8 cellular contexts compared by ENCODE assay signal in genomic region chr2:127386764-127387654, GRCh38. TPM values are rescaled to one million over a fixed set of nuclear protein-coding genes. Genes with fewer than 3 reads are reported as not detected.
DNase-seq lines count a peak whose midpoint lies in the region; ATAC-seq and TF ChIP-seq lines count a peak whose summit lies in the region.

No MANE protein-coding gene starts in this region.

- no peaks in the 10 kb centered on the region for H3K36me3 Mint-ChIP-seq in progenitor cell of endocrine pancreas (ENCODE audit: insufficient read depth)

- H3K36me3 ChIP-seq in left ventricle myocardium inferior = no peaks in the 10 kb centered on the region
- no peaks in the 10 kb centered on the region for H3K36me3 ChIP-seq in upper lobe of right lung

- H3K4me3 ChIP-seq in left ventricle myocardium inferior = peak overlapping the region; percentile 98
- peak overlapping the region; percentile 82 for H3K4me3 ChIP-seq in upper lobe of right lung

- H3K4me3 Mint-ChIP-seq in progenitor cell of endocrine pancreas (ENCODE audit: low read depth) = peak overlapping the region; percentile 75

- CTCF ChIA-PET in GM10248 (lab: Yijun Ruan, JAX) = interaction anchor here (1.2 to 1.3 kb wide), 2 partner anchors 21 to 31 kb away, joined by 3 read pairs; no protein-coding TSS in a partner anchor

- H3K4me1 Mint-ChIP-seq in progenitor cell of endocrine pancreas (ENCODE audit: low read depth) = peaks cover 27% of the 10 kb centered on the region

- POLR2A ChIA-PET in GM10248 (lab: Yijun Ruan, JAX) = interaction anchor here (0.5 to 0.6 kb wide), 2 partner anchors 8 to 27 kb away, joined by 3 read pairs; no protein-coding TSS in a partner anchor

- 1 to 2% (median 1%) methylated on average over 26 to 54 of the region's 58 CpGs for WGBS in adipose tissue, 3 donors

- H3K4me1 ChIP-seq in left ventricle myocardium inferior (peaks cover 62% of the 10 kb centered on the region), upper lobe of right lung (peaks cover 14% of the 10 kb centered on the region)

- H3K27ac ChIP-seq in adipose tissue (ENCODE audit: low read depth, low read length) (peak overlapping the region; percentile 100), left ventricle myocardium inferior (replicated peaks) (peak overlapping the region; percentile 100), upper lobe of right lung (peak overlapping the region; percentile 100)

- H3K9me3 Mint-ChIP-seq in progenitor cell of endocrine pancreas (ENCODE audit: low read depth) = no peaks in the 10 kb centered on the region

- H3K27ac Mint-ChIP-seq in progenitor cell of endocrine pancreas = peak overlapping the region; percentile 88

- H3K9me3 ChIP-seq in left ventricle myocardium inferior (replicated peaks) (no peaks in the 10 kb centered on the region), upper lobe of right lung (no peaks in the 10 kb centered on the region)

- no peaks in the 10 kb centered on the region for H3K27me3 Mint-ChIP-seq in progenitor cell of endocrine pancreas

- H3K27me3 ChIP-seq in left ventricle myocardium inferior (ENCODE audit: low read depth) (no peaks in the 10 kb centered on the region), upper lobe of right lung (no peaks in the 10 kb centered on the region)

- intact Hi-C loops in left ventricle myocardium inferior (cut with micrococcal nuclease) = no loop called here
- intact Hi-C loops in upper lobe of right lung (cut with DNase I) = no loop called here

- peak; percentile 83 for DNase-seq in GM10248 (ENCODE audit: extremely low spot score)
- peak; percentile 45 for DNase-seq in NCI-H128 (lab: John Stamatoyannopoulos, UW; ENCODE audit: unreplicated experiment)
- peak; percentile 71 for DNase-seq in T follicular helper cell (ENCODE audit: low read depth)
- DNase-seq in left ventricle myocardium inferior = peak; percentile 85
- peak; percentile 52 for DNase-seq in progenitor cell of endocrine pancreas (ENCODE audit: low spot score, unreplicated experiment)
- DNase-seq in upper lobe of right lung = peak; percentile 93

- TF ChIP-seq CTCF in GM10248 (IDR thresholded peaks at IDR 0.05; ENCODE audit: control extremely low read depth, extremely low read depth, low read depth, missing control alignments) (no peak), left ventricle myocardium inferior (IDR thresholded peaks at IDR 0.05; ENCODE audit: borderline replicate concordance) (no peak), progenitor cell of endocrine pancreas (IDR thresholded peaks at IDR 0.05; ENCODE audit: unreplicated experiment) (no peak), upper lobe of right lung (IDR thresholded peaks at IDR 0.05) (no peak)

- ATAC-seq in HG02642 (IDR thresholded peaks at IDR 0.05; ENCODE audit: poor library complexity, unreplicated experiment) (peak; percentile 73), upper lobe of right lung (peak; percentile 93)

RNA-seq across cellular contexts. Expression of gene MAP3K2, which starts 0.8 kb away (rescaled TPM):
- polyA plus RNA-seq in adipose tissue = 1 to 10 TPM; 4.0 to 8.7 (median 8.3) TPM
- total RNA-seq in left ventricle myocardium inferior (22.2 TPM), progenitor cell of endocrine pancreas (33.9 and 34.5 TPM in 2 replicates), upper lobe of right lung (71.5 TPM)

RNA-seq across cellular contexts. Expression of gene PROC, which starts 31.2 kb away (rescaled TPM):
- polyA plus RNA-seq in adipose tissue = under 1 TPM in 2 of 3 donors, not detected in 1; 0.12 to 0.22 TPM
- not detected for total RNA-seq in left ventricle myocardium inferior
- total RNA-seq in progenitor cell of endocrine pancreas = 18.7 and 25.3 TPM in 2 replicates
- total RNA-seq in upper lobe of right lung = not detected

Comparison
In these comparisons a context has a peak if more than half of its experiments do, and no peak if none do; other contexts are left out.
1. Peak in every context shown above with its lines: DNase-seq, ATAC-seq, H3K4me3 ChIP-seq and H3K27ac ChIP-seq.
2. RNA of gene PROC, which starts 31.2 kb away (total RNA-seq): 18.7 to 25.3 TPM in progenitor cell of endocrine pancreas; not detected in upper lobe of right lung (single experiment) and not detected in left ventricle myocardium inferior (single experiment); every median in the first group is over 10 times any median in the second.